In genomic region chr1:204081791-204082513, GRCh38 we compare ENCODE assay signal across 16 cellular contexts. TPM values are rescaled to one million over a fixed set of nuclear protein-coding genes. Genes with fewer than 3 reads are reported as not detected.
DNase-seq lines count a peak whose midpoint lies in the region; ATAC-seq and TF ChIP-seq lines count a peak whose summit lies in the region.
"Had no signal": no experiment of that assay in that cellular context is flagged by ENCODE, and none has a peak within 500 bp of the region (broad histone marks: within the 10 kb centered on the region; RNA-seq: fewer than 3 reads in every experiment).

No MANE protein-coding gene starts in this region.

- H3K4ac ChIP-seq in mesenchymal stem cell (ENCODE audit: low read depth in 1 of 2, low read length in 2 of 2), result no peak overlapping the region

- H2BK15ac ChIP-seq in mesenchymal stem cell (ENCODE audit: low read depth, poor library complexity, severe bottlenecking), result peak overlapping the region; percentile 77

- H3K4me3 ChIP-seq in body of pancreas (no peak overlapping the region), mesenchymal stem cell (ENCODE audit: insufficient read depth in 1 of 2, low read depth in 1 of 2, low read length in 2 of 2) (no peak overlapping the region), tibial nerve (peak overlapping the region in 1 of 4 donors; percentile 12), brain microvascular endothelial cell (ENCODE audit: low read depth, low read length) (no peak overlapping the region)
- H3K4me3 ChIP-seq: HAP-1, right lobe of liver had no signal

- peak overlapping the region; percentile 38 for H2BK120ac ChIP-seq in mesenchymal stem cell (ENCODE audit: low read depth, low read length)

- 76 to 81% methylated on average over 7 to 8 of the region's 8 CpGs for WGBS in body of pancreas, 2 donors
- 83% methylated on average over 7 of the region's 8 CpGs for WGBS in mesenchymal stem cell
- 70 to 76% methylated on average over 7 to 8 of the region's 8 CpGs for WGBS in tibial nerve, 2 donors

- no peak for TF ChIP-seq EP300 in tibial nerve (IDR thresholded peaks at IDR 0.05)

- TF ChIP-seq CTCF in body of pancreas (IDR thresholded peaks at IDR 0.05) (no peak), tibial nerve (IDR thresholded peaks at IDR 0.05) (no peak), brain microvascular endothelial cell (IDR thresholded peaks at IDR 0.05; ENCODE audit: low read depth, low read length, missing control alignments) (no peak), omental fat pad (IDR thresholded peaks at IDR 0.05) (no peak)

- ATAC-seq in body of pancreas, result no peak
- no peak for ATAC-seq in left colon
- no peak for ATAC-seq in omental fat pad (ENCODE audit: low FRiP score)
- ATAC-seq: right lobe of liver had no signal

- peaks cover 2% of the 10 kb centered on the region for H3K79me1 ChIP-seq in mesenchymal stem cell (replicated peaks; ENCODE audit: low read length, poor library complexity, severe bottlenecking)

- H3K23ac ChIP-seq in mesenchymal stem cell (ENCODE audit: low read length in 2 of 2), result no peak overlapping the region

- H3K4me1 ChIP-seq in body of pancreas (peaks cover 100% of the 10 kb centered on the region), mesenchymal stem cell (ENCODE audit: control insufficient read depth, insufficient read depth, low read depth, low read length) (peaks cover 32% of the 10 kb centered on the region), tibial nerve (peaks cover 0 to 100% (median 81%) of the 10 kb centered on the region in 4 donors)

- no peak overlapping the region for H2AK5ac ChIP-seq in mesenchymal stem cell (ENCODE audit: low read length, severe bottlenecking)

- H2BK5ac ChIP-seq in mesenchymal stem cell (ENCODE audit: low read depth, low read length, poor library complexity, severe bottlenecking), result no peak overlapping the region

- no peak overlapping the region for H2AFZ ChIP-seq in mesenchymal stem cell (ENCODE audit: low read depth, low read length)

- H3K27me3 ChIP-seq in body of pancreas (no peaks in the 10 kb centered on the region), mesenchymal stem cell (ENCODE audit: control insufficient read depth in 1 of 2, insufficient read depth in 1 of 2, low read length in 2 of 2) (no peaks in the 10 kb centered on the region), tibial nerve (no peaks in the 10 kb centered on the region), brain microvascular endothelial cell (replicated peaks) (no peaks in the 10 kb centered on the region)
- H3K27me3 ChIP-seq: right lobe of liver had no signal

- TF ChIP-seq POLR2A in body of pancreas (IDR thresholded peaks at IDR 0.05) (no peak), tibial nerve (IDR thresholded peaks at IDR 0.05) (no peak)

- H3K4me2 ChIP-seq in mesenchymal stem cell (ENCODE audit: low read length, poor library complexity, severe bottlenecking), result no peak overlapping the region

- H3K9me3 ChIP-seq in body of pancreas (no peaks in the 10 kb centered on the region), mesenchymal stem cell (ENCODE audit: control insufficient read depth, low read length) (no peaks in the 10 kb centered on the region), tibial nerve (no peaks in the 10 kb centered on the region)
- H3K9me3 ChIP-seq: HAP-1, right lobe of liver had no signal

- peak in 2 of 3 experiments; percentile 40 to 52 for DNase-seq in NCI-H1417 (lab: John Stamatoyannopoulos, UW)
- no peak for DNase-seq in NCI-H1417 treated with DMSO at 0.1 percent for 48 hours (lab: John Stamatoyannopoulos, UW)
- DNase-seq in body of pancreas, result no peak
- DNase-seq in mesenchymal stem cell, result no peak
- no peak for DNase-seq in tibial nerve (ENCODE audit: low spot score in 2 of 2)
- DNase-seq in left colon, result no peak
- no peak for DNase-seq in brain microvascular endothelial cell
- no peak for DNase-seq in omental fat pad (ENCODE audit: low spot score)
- DNase-seq: 8988T; activated naive CD8-positive, alpha-beta T cell treated with anti-CD3 and anti-CD28 coated beads for 36 hours; CD4-positive, CD25-positive, alpha-beta regulatory T cell; NCI-H2171 treated with DMSO at 0.1 percent for 48 hours; right lobe of liver; stimulated activated naive CD4-positive, alpha-beta T cell treated with Interleukin-2 at 50 U/mL for 16 hours had no signal

- H2BK12ac ChIP-seq in mesenchymal stem cell (ENCODE audit: low read length in 2 of 2), result peak overlapping the region in 1 of 2 experiments; percentile 15

- no peak overlapping the region for H3K9ac ChIP-seq in mesenchymal stem cell (ENCODE audit: low read length)

- H3K14ac ChIP-seq in mesenchymal stem cell (ENCODE audit: low read length in 2 of 2), result no peak overlapping the region

- peak overlapping the region; percentile 69 for H4K91ac ChIP-seq in mesenchymal stem cell (ENCODE audit: low read length)

- peak overlapping the region in 1 of 2 experiments; percentile 64 for H3K18ac ChIP-seq in mesenchymal stem cell (ENCODE audit: low read depth in 1 of 2, low read length in 2 of 2)

- in situ Hi-C loops in brain microvascular endothelial cell (cut with HindIII; ENCODE audit: low pct_ligation_motif_present, low sequenced_read_pairs), result no loop called here

- H4K8ac ChIP-seq in mesenchymal stem cell (ENCODE audit: low read length), result no peak overlapping the region

- no peaks in the 10 kb centered on the region for H3K36me3 ChIP-seq in body of pancreas (replicated peaks in 1 of 2; ENCODE audit: insufficient read depth in 1 of 2, low read depth in 2 of 2)
- H3K36me3 ChIP-seq in mesenchymal stem cell (ENCODE audit: control insufficient read depth in 1 of 2, insufficient read depth in 2 of 2, low read depth in 1 of 2, low read length in 2 of 2), result no peaks in the 10 kb centered on the region
- no peaks in the 10 kb centered on the region for H3K36me3 ChIP-seq in tibial nerve
- no peaks in the 10 kb centered on the region for H3K36me3 ChIP-seq in brain microvascular endothelial cell (replicated peaks)
- H3K36me3 ChIP-seq: right lobe of liver had no signal

- intact Hi-C loops in body of pancreas (cut with DNase I) (no loop called here), left colon (cut with DNase I, micrococcal nuclease) (no loop called here)

- H3K27ac ChIP-seq in body of pancreas (peak overlapping the region; percentile 87 to 97 (median 92)), mesenchymal stem cell (ENCODE audit: low read length, poor library complexity, severe bottlenecking) (no peak overlapping the region), tibial nerve (peak overlapping the region; percentile 80 to 97 (median 88)), brain microvascular endothelial cell (no peak overlapping the region)
- H3K27ac ChIP-seq: right lobe of liver had no signal

RNA-seq across cellular contexts. Expression of gene SOX13, which starts 9.0 kb away (rescaled TPM):
- 10 to 100 TPM; 29.6 to 37.2 TPM for total RNA-seq in body of pancreas
- polyA plus RNA-seq in mesenchymal stem cell (2013, experiment 1 of 2), result 5.9 TPM
- 5.8 TPM for polyA plus RNA-seq in mesenchymal stem cell (2013, experiment 2 of 2)
- total RNA-seq in tibial nerve, result 100 to 1,000 TPM in 3 of 4 donors, 10 to 100 TPM in 1; 51.8 to 108 (median 105) TPM
- 10 to 100 TPM; 36.2 to 38.4 TPM for total RNA-seq in left colon
- 10 to 100 TPM; 10.8 to 52.0 (median 18.7) TPM for total RNA-seq in omental fat pad
- total RNA-seq: activated naive CD8-positive, alpha-beta T cell treated with anti-CD3 and anti-CD28 coated beads for 36 hours; G401 had no signal
- polyA plus RNA-seq: CD4-positive, CD25-positive, alpha-beta regulatory T cell had no signal

Comparison
In these comparisons a context has a peak if more than half of its experiments do, and no peak if none do; other contexts are left out.
1. DNase-seq: peak in NCI-H1417 (2 of 3); none in NCI-H1417 treated with DMSO at 0.1 percent for 48 hours (single experiment), body of pancreas (0 of 4), mesenchymal stem cell (single experiment), tibial nerve (0 of 2), left colon (0 of 2), brain microvascular endothelial cell (single experiment) and omental fat pad (single experiment).
2. H3K27ac ChIP-seq: peak in body of pancreas (4 of 4) and tibial nerve (4 of 4); none in mesenchymal stem cell (single experiment) and brain microvascular endothelial cell (single experiment).